In genomic region chr17:50568659-50569058, GRCh38 we compare ENCODE assay signal across 37 cellular contexts. TPM values are rescaled to one million over a fixed set of nuclear protein-coding genes. Genes with fewer than 3 reads are reported as not detected.
"Had no signal": no experiment of that assay in that cellular context is flagged by ENCODE, and none has a peak within 500 bp of the region (broad histone marks: within the 10 kb centered on the region; RNA-seq: fewer than 3 reads in every experiment).

No MANE protein-coding gene starts in this region.

- H3K27ac Mint-ChIP-seq: activated CD4-positive, alpha-beta memory T cell treated with anti-CD3 and anti-CD28 coated beads, Interleukin-2, amount 10 ng/mL, durations not matched to agents 7 days and 5 days; activated CD4-positive, alpha-beta T cell treated with anti-CD3 and anti-CD28 coated beads for 36 hours; activated CD4-positive, alpha-beta T cell treated with anti-CD3 and anti-CD28 coated beads, Interleukin-2, amount 10 ng/mL, durations not matched to agents 7 days and 5 days; activated CD8-positive, alpha-beta memory T cell treated with anti-CD3 and anti-CD28 coated beads, Interleukin-2, amount 10 ng/mL, durations not matched to agents 7 days and 5 days; activated CD8-positive, alpha-beta T cell treated with anti-CD3 and anti-CD28 coated beads, Interleukin-2, amount 10 ng/mL, durations not matched to agents 7 days and 5 days; activated naive CD4-positive, alpha-beta T cell treated with anti-CD3 and anti-CD28 coated beads, Interleukin-2, amount 10 ng/mL, durations not matched to agents 7 days and 5 days; activated naive CD4-positive, alpha-beta T cell treated with anti-CD3 and anti-CD28 coated beads, Interleukin-2, amount 50 U/mL, for 24 hours; activated naive CD8-positive, alpha-beta T cell; activated naive CD8-positive, alpha-beta T cell treated with anti-CD3 and anti-CD28 coated beads, Interleukin-2, amount 10 ng/mL, durations not matched to agents 7 days and 5 days; activated naive CD8-positive, alpha-beta T cell treated with anti-CD3 and anti-CD28 coated beads, Interleukin-2, amount 50 U/mL, for 24 hours; activated T-cell treated with anti-CD3 and anti-CD28 coated beads, Interleukin-2, amount 50 U/mL, for 24 hours; activated T-helper 2 cell treated with anti-CD3 and anti-CD28 coated beads, Interferon-gamma antibody, Interleukin-2, Interleukin-4, amounts not matched to agents 10 μg/mL and 5 μg/mL and 100 μg/mL, durations not matched to agents 14 hours and 24 hours and 36 hours; T-helper 1 cell treated with Interleukin-12 subunit alpha and Interleukin-12 subunit beta and Interleukin-4 antibody, amounts not matched to agents 30 μg/mL and 1 μg/mL, for 36 hours; T-helper 2 cell treated with Interferon-gamma antibody and Interleukin-4, amounts not matched to agents 5 μg/mL and 100 μg/mL, for 36 hours; WTC11 had no signal

- H3K9me3 ChIP-seq: ascending aorta, breast epithelium had no signal

- H3K4me3 ChIP-seq: ascending aorta, breast epithelium had no signal

- DNase-seq: activated CD4-positive, alpha-beta memory T cell treated with anti-CD3 and anti-CD28 coated beads, Interleukin-2, amount 10 ng/mL, durations not matched to agents 7 days and 5 days; activated CD4-positive, alpha-beta T cell treated with anti-CD3 and anti-CD28 coated beads for 1 hour; activated CD4-positive, alpha-beta T cell treated with anti-CD3 and anti-CD28 coated beads for 36 hours; activated CD4-positive, alpha-beta T cell treated with anti-CD3 and anti-CD28 coated beads for 48 hours; activated CD4-positive, alpha-beta T cell treated with anti-CD3 and anti-CD28 coated beads, Interleukin-2, amount 10 ng/mL, durations not matched to agents 7 days and 5 days; activated CD4-positive, alpha-beta T cell treated with anti-CD3 and anti-CD28 coated beads, Interleukin-2, amount 50 U/mL, for 48 hours; activated CD4-positive, CD25-positive, alpha-beta regulatory T cell; activated CD8-positive, alpha-beta memory T cell treated with anti-CD3 and anti-CD28 coated beads for 24 hours; activated CD8-positive, alpha-beta memory T cell treated with anti-CD3 and anti-CD28 coated beads, Interleukin-2, amount 10 ng/mL, durations not matched to agents 7 days and 5 days; activated CD8-positive, alpha-beta memory T cell treated with anti-CD3 and anti-CD28 coated beads, Interleukin-2, amount 50 U/mL, for 48 hours; activated CD8-positive, alpha-beta T cell treated with anti-CD3 and anti-CD28 coated beads, Interleukin-2, amount 10 ng/mL, durations not matched to agents 7 days and 5 days; activated effector memory CD4-positive, alpha-beta T cell treated with Interleukin-2 at 50 U/mL for 16 hours; activated gamma-delta T cell; activated naive CD4-positive, alpha-beta T cell treated with anti-CD3 and anti-CD28 coated beads, Interleukin-2, amount 10 ng/mL, durations not matched to agents 7 days and 5 days; activated naive CD4-positive, alpha-beta T cell treated with Interleukin-2 at 50 U/mL for 16 hours; activated naive CD8-positive, alpha-beta T cell treated with anti-CD3 and anti-CD28 coated beads, Interleukin-2, amount 10 ng/mL, durations not matched to agents 7 days and 5 days; activated naive CD8-positive, alpha-beta T cell treated with anti-CD3 and anti-CD28 coated beads, Interleukin-2, amount 50 U/mL, for 24 hours; activated T-cell treated with anti-CD3 and anti-CD28 coated beads, Interleukin-2, amount 50 U/mL, for 24 hours; activated T-cell treated with anti-CD3 and anti-CD28 coated beads, Interleukin-2, amount 50 U/mL, for 48 hours; amygdala; anterior cingulate cortex; brain microvascular endothelial cell; central memory CD4-positive, alpha-beta T cell; T-helper 1 cell; T-helper 2 cell; T-helper 9 cell had no signal

- H3K4me1 ChIP-seq: breast epithelium had no signal

- ATAC-seq: activated CD4-positive, alpha-beta T cell treated with anti-CD3 and anti-CD28 coated beads for 36 hours; activated CD4-positive, CD25-positive, alpha-beta regulatory T cell treated with anti-CD3 and anti-CD28 coated beads, Interleukin-2, amount 50 U/mL, for 24 hours; activated CD8-positive, alpha-beta memory T cell treated with anti-CD3 and anti-CD28 coated beads, Interleukin-2, amount 10 ng/mL, durations not matched to agents 7 days and 5 days; activated CD8-positive, alpha-beta T cell treated with anti-CD3 and anti-CD28 coated beads, Interleukin-2, amount 10 ng/mL, durations not matched to agents 7 days and 5 days; activated naive CD8-positive, alpha-beta T cell treated with anti-CD3 and anti-CD28 coated beads, Interleukin-2, amount 50 U/mL, for 24 hours; WTC11 had no signal

- H3K36me3 Mint-ChIP-seq: activated CD8-positive, alpha-beta memory T cell treated with anti-CD3 and anti-CD28 coated beads, Interleukin-2, amount 10 ng/mL, durations not matched to agents 7 days and 5 days; activated naive CD4-positive, alpha-beta T cell treated with anti-CD3 and anti-CD28 coated beads, Interleukin-2, amount 10 ng/mL, durations not matched to agents 7 days and 5 days; activated naive CD4-positive, alpha-beta T cell treated with anti-CD3 and anti-CD28 coated beads, Interleukin-2, amount 50 U/mL, for 24 hours; activated naive CD8-positive, alpha-beta T cell; activated naive CD8-positive, alpha-beta T cell treated with anti-CD3 and anti-CD28 coated beads, Interleukin-2, amount 10 ng/mL, durations not matched to agents 7 days and 5 days; WTC11 had no signal

- H3K36me3 ChIP-seq: ascending aorta, brain microvascular endothelial cell, breast epithelium had no signal

- H3K9me3 Mint-ChIP-seq: activated CD4-positive, alpha-beta memory T cell treated with anti-CD3 and anti-CD28 coated beads, Interleukin-2, amount 10 ng/mL, durations not matched to agents 7 days and 5 days; activated CD4-positive, alpha-beta T cell treated with anti-CD3 and anti-CD28 coated beads, Interleukin-2, amount 10 ng/mL, durations not matched to agents 7 days and 5 days; activated naive CD4-positive, alpha-beta T cell treated with anti-CD3 and anti-CD28 coated beads, Interleukin-2, amount 10 ng/mL, durations not matched to agents 7 days and 5 days; activated naive CD4-positive, alpha-beta T cell treated with anti-CD3 and anti-CD28 coated beads, Interleukin-2, amount 50 U/mL, for 24 hours; activated naive CD8-positive, alpha-beta T cell treated with anti-CD3 and anti-CD28 coated beads, Interleukin-2, amount 10 ng/mL, durations not matched to agents 7 days and 5 days; activated naive CD8-positive, alpha-beta T cell treated with anti-CD3 and anti-CD28 coated beads, Interleukin-2, amount 50 U/mL, for 24 hours; activated T-cell treated with anti-CD3 and anti-CD28 coated beads, Interleukin-2, amount 50 U/mL, for 24 hours; activated T-helper 2 cell treated with anti-CD3 and anti-CD28 coated beads, Interferon-gamma antibody, Interleukin-2, Interleukin-4, amounts not matched to agents 10 μg/mL and 5 μg/mL and 100 μg/mL, durations not matched to agents 14 hours and 24 hours and 36 hours; T-helper 1 cell treated with Interleukin-12 subunit alpha and Interleukin-12 subunit beta and Interleukin-4 antibody, amounts not matched to agents 30 μg/mL and 1 μg/mL, for 36 hours; T-helper 2 cell treated with Interferon-gamma antibody and Interleukin-4, amounts not matched to agents 5 μg/mL and 100 μg/mL, for 36 hours; WTC11 had no signal

- H3K4me1 Mint-ChIP-seq: activated CD4-positive, alpha-beta T cell treated with anti-CD3 and anti-CD28 coated beads, Interleukin-2, amount 10 ng/mL, durations not matched to agents 7 days and 5 days; activated CD8-positive, alpha-beta memory T cell treated with anti-CD3 and anti-CD28 coated beads, Interleukin-2, amount 10 ng/mL, durations not matched to agents 7 days and 5 days had no signal

- H3K27ac ChIP-seq: ascending aorta, brain microvascular endothelial cell, breast epithelium, VCaP had no signal

- H3K27me3 ChIP-seq: ascending aorta had no signal

- FAIRE-seq: TTC549 had no signal

- H3K4me3 Mint-ChIP-seq: activated CD4-positive, alpha-beta memory T cell treated with anti-CD3 and anti-CD28 coated beads, Interleukin-2, amount 10 ng/mL, durations not matched to agents 7 days and 5 days; activated CD4-positive, alpha-beta T cell treated with anti-CD3 and anti-CD28 coated beads for 36 hours; activated CD4-positive, alpha-beta T cell treated with anti-CD3 and anti-CD28 coated beads, Interleukin-2, amount 10 ng/mL, durations not matched to agents 7 days and 5 days; activated CD8-positive, alpha-beta memory T cell treated with anti-CD3 and anti-CD28 coated beads, Interleukin-2, amount 10 ng/mL, durations not matched to agents 7 days and 5 days; activated CD8-positive, alpha-beta T cell treated with anti-CD3 and anti-CD28 coated beads, Interleukin-2, amount 10 ng/mL, durations not matched to agents 7 days and 5 days; activated naive CD4-positive, alpha-beta T cell treated with anti-CD3 and anti-CD28 coated beads, Interleukin-2, amount 10 ng/mL, durations not matched to agents 7 days and 5 days; activated naive CD4-positive, alpha-beta T cell treated with anti-CD3 and anti-CD28 coated beads, Interleukin-2, amount 50 U/mL, for 24 hours; activated naive CD8-positive, alpha-beta T cell; activated naive CD8-positive, alpha-beta T cell treated with anti-CD3 and anti-CD28 coated beads, Interleukin-2, amount 10 ng/mL, durations not matched to agents 7 days and 5 days; activated naive CD8-positive, alpha-beta T cell treated with anti-CD3 and anti-CD28 coated beads, Interleukin-2, amount 50 U/mL, for 24 hours; activated T-cell treated with anti-CD3 and anti-CD28 coated beads, Interleukin-2, amount 50 U/mL, for 24 hours; T-helper 1 cell treated with Interleukin-12 subunit alpha and Interleukin-12 subunit beta and Interleukin-4 antibody, amounts not matched to agents 30 μg/mL and 1 μg/mL, for 36 hours; T-helper 2 cell treated with Interferon-gamma antibody and Interleukin-4, amounts not matched to agents 5 μg/mL and 100 μg/mL, for 36 hours; WTC11 had no signal

RNA-seq across cellular contexts. Expression of gene CACNA1G, which starts 8.1 kb away (rescaled TPM):
- total RNA-seq: activated CD4-positive, alpha-beta memory T cell treated with anti-CD3 and anti-CD28 coated beads, Interleukin-2, amount 10 ng/mL, durations not matched to agents 7 days and 5 days; activated CD4-positive, alpha-beta T cell treated with anti-CD3 and anti-CD28 coated beads for 36 hours; activated CD4-positive, alpha-beta T cell treated with anti-CD3 and anti-CD28 coated beads, Interleukin-2, amount 10 ng/mL, durations not matched to agents 7 days and 5 days; activated CD8-positive, alpha-beta memory T cell treated with anti-CD3 and anti-CD28 coated beads, Interleukin-2, amount 10 ng/mL, durations not matched to agents 7 days and 5 days; activated CD8-positive, alpha-beta T cell treated with anti-CD3 and anti-CD28 coated beads, Interleukin-2, amount 10 ng/mL, durations not matched to agents 7 days and 5 days; activated T-helper 2 cell treated with anti-CD3 and anti-CD28 coated beads, Interferon-gamma antibody, Interleukin-2, Interleukin-4, amounts not matched to agents 10 μg/mL and 5 μg/mL and 100 μg/mL, durations not matched to agents 14 hours and 24 hours and 36 hours had no signal

RNA-seq across cellular contexts. Expression of gene EPN3, which starts 36.1 kb away (rescaled TPM):
- total RNA-seq: activated CD4-positive, alpha-beta memory T cell treated with anti-CD3 and anti-CD28 coated beads, Interleukin-2, amount 10 ng/mL, durations not matched to agents 7 days and 5 days; activated CD4-positive, alpha-beta T cell treated with anti-CD3 and anti-CD28 coated beads for 36 hours; activated CD4-positive, alpha-beta T cell treated with anti-CD3 and anti-CD28 coated beads, Interleukin-2, amount 10 ng/mL, durations not matched to agents 7 days and 5 days; activated CD8-positive, alpha-beta memory T cell treated with anti-CD3 and anti-CD28 coated beads, Interleukin-2, amount 10 ng/mL, durations not matched to agents 7 days and 5 days; activated CD8-positive, alpha-beta T cell treated with anti-CD3 and anti-CD28 coated beads, Interleukin-2, amount 10 ng/mL, durations not matched to agents 7 days and 5 days; activated naive CD8-positive, alpha-beta T cell treated with anti-CD3 and anti-CD28 coated beads, Interleukin-2, amount 10 ng/mL, durations not matched to agents 7 days and 5 days; activated T-helper 2 cell treated with anti-CD3 and anti-CD28 coated beads, Interferon-gamma antibody, Interleukin-2, Interleukin-4, amounts not matched to agents 10 μg/mL and 5 μg/mL and 100 μg/mL, durations not matched to agents 14 hours and 24 hours and 36 hours had no signal
